In the genomic region with DNA sequence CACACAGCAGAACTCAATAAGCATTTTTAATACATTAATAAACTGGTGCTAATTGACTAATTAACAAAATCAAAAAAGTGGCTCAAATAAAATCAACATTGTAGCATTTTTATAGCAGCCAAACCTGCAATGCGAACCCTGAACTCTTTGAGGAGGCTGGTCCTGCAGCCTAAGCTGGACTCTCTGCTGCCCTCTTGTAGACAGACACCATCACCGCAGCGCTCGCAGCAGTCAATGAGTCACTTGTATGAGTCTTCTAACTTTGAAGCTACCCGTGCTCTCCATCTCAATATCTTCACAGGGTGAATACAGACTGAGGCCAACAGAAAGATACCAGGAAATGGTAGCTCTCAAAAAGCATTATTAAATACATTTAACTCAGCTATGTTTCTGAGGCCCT, we compare ENCODE assay signal across 1 cellular context.
TF ChIP-seq lines count a peak whose summit lies in the region.

No MANE protein-coding gene starts in this region.

TF ChIP-seq in GM12878, 131 proteins besides CTCF, POLR2A, EP300 and RAD21:
- TF ChIP-seq USF2 (IDR thresholded peaks at IDR 0.05; ENCODE audit: borderline replicate concordance, low read depth, low read length) (no peak), POLR2AphosphoS2 (IDR thresholded peaks at IDR 0.05; ENCODE audit: low read depth, low read length) (no peak), SPI1 (IDR thresholded peaks at IDR 0.05; ENCODE audit: borderline replicate concordance, insufficient read depth, low read depth, low read length) (no peak), PML (IDR thresholded peaks at IDR 0.05; ENCODE audit: low read length) (no peak), ETV6 (conservative IDR thresholded peaks at IDR 0.05 in 1 of 2, IDR thresholded peaks at IDR 0.05 in 1 of 2; ENCODE audit: borderline replicate concordance in 1 of 2, low read depth in 1 of 2) (no peak), ZNF207 (IDR thresholded peaks at IDR 0.05; ENCODE audit: borderline replicate concordance) (no peak), NR2C1 (IDR thresholded peaks at IDR 0.05) (no peak), TAF1 (IDR thresholded peaks at IDR 0.05; ENCODE audit: borderline replicate concordance, low read depth, low read length) (no peak), ZNF217 (IDR thresholded peaks at IDR 0.05) (no peak), FOXM1 (IDR thresholded peaks at IDR 0.05; ENCODE audit: low read depth, low read length) (no peak), DPF2 (IDR thresholded peaks at IDR 0.05) (no peak), JUNB (IDR thresholded peaks at IDR 0.05) (no peak), RBBP5 (conservative IDR thresholded peaks at IDR 0.05) (no peak)
- TF ChIP-seq, protein P1, sequence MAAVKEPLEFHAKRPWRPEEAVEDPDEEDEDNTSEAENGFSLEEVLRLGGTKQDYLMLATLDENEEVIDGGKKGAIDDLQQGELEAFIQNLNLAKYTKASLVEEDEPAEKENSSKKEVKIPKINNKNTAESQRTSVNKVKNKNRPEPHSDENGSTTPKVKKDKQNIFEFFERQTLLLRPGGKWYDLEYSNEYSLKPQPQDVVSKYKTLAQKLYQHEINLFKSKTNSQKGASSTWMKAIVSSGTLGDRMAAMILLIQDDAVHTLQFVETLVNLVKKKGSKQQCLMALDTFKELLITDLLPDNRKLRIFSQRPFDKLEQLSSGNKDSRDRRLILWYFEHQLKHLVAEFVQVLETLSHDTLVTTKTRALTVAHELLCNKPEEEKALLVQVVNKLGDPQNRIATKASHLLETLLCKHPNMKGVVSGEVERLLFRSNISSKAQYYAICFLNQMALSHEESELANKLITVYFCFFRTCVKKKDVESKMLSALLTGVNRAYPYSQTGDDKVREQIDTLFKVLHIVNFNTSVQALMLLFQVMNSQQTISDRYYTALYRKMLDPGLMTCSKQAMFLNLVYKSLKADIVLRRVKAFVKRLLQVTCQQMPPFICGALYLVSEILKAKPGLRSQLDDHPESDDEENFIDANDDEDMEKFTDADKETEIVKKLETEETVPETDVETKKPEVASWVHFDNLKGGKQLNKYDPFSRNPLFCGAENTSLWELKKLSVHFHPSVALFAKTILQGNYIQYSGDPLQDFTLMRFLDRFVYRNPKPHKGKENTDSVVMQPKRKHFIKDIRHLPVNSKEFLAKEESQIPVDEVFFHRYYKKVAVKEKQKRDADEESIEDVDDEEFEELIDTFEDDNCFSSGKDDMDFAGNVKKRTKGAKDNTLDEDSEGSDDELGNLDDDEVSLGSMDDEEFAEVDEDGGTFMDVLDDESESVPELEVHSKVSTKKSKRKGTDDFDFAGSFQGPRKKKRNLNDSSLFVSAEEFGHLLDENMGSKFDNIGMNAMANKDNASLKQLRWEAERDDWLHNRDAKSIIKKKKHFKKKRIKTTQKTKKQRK (IDR thresholded peaks at IDR 0.05; ENCODE audit: low read depth, low read length): no peak
- TF ChIP-seq, protein P2, sequence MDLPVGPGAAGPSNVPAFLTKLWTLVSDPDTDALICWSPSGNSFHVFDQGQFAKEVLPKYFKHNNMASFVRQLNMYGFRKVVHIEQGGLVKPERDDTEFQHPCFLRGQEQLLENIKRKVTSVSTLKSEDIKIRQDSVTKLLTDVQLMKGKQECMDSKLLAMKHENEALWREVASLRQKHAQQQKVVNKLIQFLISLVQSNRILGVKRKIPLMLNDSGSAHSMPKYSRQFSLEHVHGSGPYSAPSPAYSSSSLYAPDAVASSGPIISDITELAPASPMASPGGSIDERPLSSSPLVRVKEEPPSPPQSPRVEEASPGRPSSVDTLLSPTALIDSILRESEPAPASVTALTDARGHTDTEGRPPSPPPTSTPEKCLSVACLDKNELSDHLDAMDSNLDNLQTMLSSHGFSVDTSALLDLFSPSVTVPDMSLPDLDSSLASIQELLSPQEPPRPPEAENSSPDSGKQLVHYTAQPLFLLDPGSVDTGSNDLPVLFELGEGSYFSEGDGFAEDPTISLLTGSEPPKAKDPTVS (IDR thresholded peaks at IDR 0.05; ENCODE audit: low read depth, low read length): no peak
